10 cellular contexts compared by ENCODE assay signal in genomic region chr1:231418101-231418740, GRCh38. TPM values are rescaled to one million over a fixed set of nuclear protein-coding genes. Genes with fewer than 3 reads are reported as not detected.
DNase-seq lines count a peak whose midpoint lies in the region; ATAC-seq, FAIRE-seq and TF ChIP-seq lines count a peak whose summit lies in the region.
"Had no signal": no experiment of that assay in that cellular context is flagged by ENCODE, and none has a peak within 500 bp of the region (broad histone marks: within the 10 kb centered on the region; RNA-seq: fewer than 3 reads in every experiment).

No MANE protein-coding gene starts in this region.

- no TSS peak for BruUV-seq in GM12878 (replicated peaks; lab: Mats Ljungman, UMichigan)

- peak overlapping the region; percentile 78 for H3K4me2 ChIP-seq in GM12878 (ENCODE audit: control insufficient read depth, insufficient read depth)

- RAD21 ChIA-PET in GM12878 (lab: Charles Lee; ENCODE audit: unreplicated experiment), result interaction anchor here (1.1 to 3.1 kb wide), 3 partner anchors 30 to 90 kb away, joined by 3 to 13 read pairs (median 4); partner anchors contain the start of genes EXOC8 and SPRTN

- TF ChIP-seq CTCF in heart right ventricle (IDR thresholded peaks at IDR 0.05), result no peak
- TF ChIP-seq CTCF in GM12878 (IDR thresholded peaks at IDR 0.05 in 2 of 3, conservative IDR thresholded peaks at IDR 0.05 in 1 of 3; ENCODE audit: control insufficient read depth in 2 of 3, extremely low read depth in 1 of 3, insufficient read depth in 1 of 3, low read depth in 3 of 3, low read length in 3 of 3), result no peak
- no peak for TF ChIP-seq CTCF in mesothelial cell of epicardium (IDR thresholded peaks at IDR 0.05; ENCODE audit: unreplicated experiment)
- no peak for TF ChIP-seq CTCF in vagina (IDR thresholded peaks at IDR 0.05)

- peak overlapping the region; percentile 18 to 89 (median 76) for H3K4me3 ChIP-seq in heart right ventricle
- H3K4me3 ChIP-seq in GM12878, result peak overlapping the region; percentile 92
- peak overlapping the region; percentile 79 to 86 for H3K4me3 ChIP-seq in vagina

- peaks cover 7% of the 10 kb centered on the region; the same call in 1 of the 2 replicates for H4K20me1 ChIP-seq in GM12878 (ENCODE audit: control insufficient read depth, insufficient read depth)

- H3K27me3 ChIP-seq in heart right ventricle (no peaks in the 10 kb centered on the region), GM12878 (replicated peaks in 1 of 2; ENCODE audit: control insufficient read depth in 2 of 2, insufficient read depth in 2 of 2, low read length in 1 of 2) (no peaks in the 10 kb centered on the region), vagina (no peaks in the 10 kb centered on the region)

- H3K36me3 Mint-ChIP-seq in mesothelial cell of epicardium, result peaks cover 10% of the 10 kb centered on the region

- ATAC-seq in heart right ventricle, result no peak
- no peak for ATAC-seq in GM12878

- H3K4me1 ChIP-seq in heart right ventricle (peaks cover 2 to 75% (median 61%) of the 10 kb centered on the region in 9 donors), GM12878 (ENCODE audit: control insufficient read depth, insufficient read depth, low read length) (no peaks in the 10 kb centered on the region), vagina (peaks cover 71% of the 10 kb centered on the region)

- SMC1A ChIA-PET in GM12878 (lab: Charles Lee; ENCODE audit: uncharacterized antibody, unreplicated experiment), result interaction anchor here (0.9 to 3.0 kb wide), 8 partner anchors 8 to 83 kb away, joined by 3 to 10 read pairs (median 6); partner anchors contain the start of genes EXOC8 and SPRTN

- H3K4me3 Mint-ChIP-seq in mesothelial cell of epicardium, result peak overlapping the region; percentile 75

- in situ Hi-C loops in GM12878 (cut with MboI), result loop anchor here (5.0 kb wide), 1 partner anchor 109 kb away; the partner anchor contains the start of gene TSNAX

- CTCF ChIA-PET in GM12878 (lab: Yijun Ruan, JAX), result interaction anchor here (1.1 to 1.9 kb wide), 4 partner anchors 17 to 111 kb away, joined by 4 to 5 read pairs (median 4); no protein-coding TSS in a partner anchor

- peaks cover 88% of the 10 kb centered on the region for H3K79me2 ChIP-seq in GM12878 (ENCODE audit: control insufficient read depth, insufficient read depth, low read length)

- TF ChIP-seq RAD21 in GM12878 (IDR thresholded peaks at IDR 0.05; ENCODE audit: insufficient read depth, low read depth, low read length), result no peak

- POLR2A ChIA-PET in GM12878 (lab: Charles Lee), result interaction anchor here (1.1 to 1.3 kb wide), 2 partner anchors 38 to 46 kb away, joined by 4 to 6 read pairs; no protein-coding TSS in a partner anchor

- FAIRE-seq in GM12878 (lab: Jason Lieb, UNC) (no peak), GM12891 (lab: Jason Lieb, UNC) (no peak)
- FAIRE-seq: small intestine had no signal

- H3K9me3 ChIP-seq in heart right ventricle, result no peaks in the 10 kb centered on the region
- H3K9me3 ChIP-seq in GM12878 (replicated peaks; ENCODE audit: control insufficient read depth, insufficient read depth, low read length), result no peaks in the 10 kb centered on the region
- H3K9me3 ChIP-seq in vagina, result no peaks in the 10 kb centered on the region

- intact Hi-C loops in heart right ventricle (cut with DNase I), result loop anchor here in 3 of 10 donors (5.0 kb wide), 3 partner anchors 36 to 51 kb away; no protein-coding TSS in a partner anchor
- intact Hi-C loops in cardiac septum (cut with DNase I), result loop anchor here (5.0 kb wide), 1 partner anchor 36 kb away; no protein-coding TSS in a partner anchor
- intact Hi-C loops in GM12878 (cut with micrococcal nuclease; ENCODE audit: unreplicated experiment), result loop anchor here (5.0 kb wide), 2 partner anchors 61 to 174 kb away; no protein-coding TSS in a partner anchor
- intact Hi-C loops in vagina (cut with DNase I), result no loop called here

- no peak overlapping the region for H3K9ac ChIP-seq in GM12878 (ENCODE audit: control insufficient read depth, insufficient read depth, low read length)

- peak overlapping the region in 7 of 10 donors; percentile 2 to 99 (median 97) for H3K27ac ChIP-seq in heart right ventricle
- no peak overlapping the region for H3K27ac ChIP-seq in GM12878 (ENCODE audit: control insufficient read depth, insufficient read depth)
- H3K27ac ChIP-seq in vagina, result peak overlapping the region; percentile 20

- peaks cover 58% of the 10 kb centered on the region for H3K4me1 Mint-ChIP-seq in mesothelial cell of epicardium

- H3K27me3 Mint-ChIP-seq in mesothelial cell of epicardium (ENCODE audit: low read depth), result no peaks in the 10 kb centered on the region

- no peak overlapping the region for H2AFZ ChIP-seq in GM12878 (ENCODE audit: control insufficient read depth, low read depth, low read length)

- TF ChIP-seq POLR2A in GM12878 (IDR thresholded peaks at IDR 0.05; ENCODE audit: low read depth, low read length), result no peak
- TF ChIP-seq POLR2A in vagina (IDR thresholded peaks at IDR 0.05), result no peak
- no peak for TF ChIP-seq POLR2A in GM12891 (IDR thresholded peaks at IDR 0.05; ENCODE audit: low read depth, low read length)

- 39 to 43% methylated on average over 4 of the region's 4 CpGs for WGBS in heart right ventricle, 2 donors
- 100% methylated on average over 4 of the region's 4 CpGs for WGBS in GM12878 (ENCODE audit: insufficient coverage, insufficient replicate concordance, low lambda C conversion rate, missing lambda C conversion rate)

- H3K27ac Mint-ChIP-seq in mesothelial cell of epicardium, result no peak overlapping the region

- peaks cover 3% of the 10 kb centered on the region for H3K9me3 Mint-ChIP-seq in mesothelial cell of epicardium

- TF ChIP-seq EP300 in GM12878 (IDR thresholded peaks at IDR 0.05; ENCODE audit: borderline replicate concordance in 1 of 2, control insufficient read depth in 1 of 2, low read depth in 2 of 2, low read length in 2 of 2), result no peak

- H3K36me3 ChIP-seq in heart right ventricle (peaks cover 0 to 14% (median 0%) of the 10 kb centered on the region in 9 donors), GM12878 (ENCODE audit: control insufficient read depth in 2 of 2, insufficient read depth in 2 of 2, low read length in 1 of 2) (peaks cover 0 to 8% of the 10 kb centered on the region in 2 experiments; a peak in 1 of 4 replicates), vagina (peaks cover 0 to 2% of the 10 kb centered on the region in 2 donors)

- DNase-seq in heart right ventricle (no peak), cardiac septum (ENCODE audit: low spot score) (no peak), GM12878 (ENCODE audit: low read depth, low spot score) (no peak), mesothelial cell of epicardium (ENCODE audit: low spot score in 2 of 2, unreplicated experiment in 2 of 2) (no peak), vagina (ENCODE audit: extremely low spot score in 2 of 2) (no peak), cortex of kidney (lab: John Stamatoyannopoulos, UW) (no peak), islet precursor cell (no peak), GM12891 (ENCODE audit: insufficient read length, low spot score) (no peak)
- DNase-seq: GOT3 had no signal

TF ChIP-seq in GM12878, 131 proteins besides CTCF, POLR2A, EP300 and RAD21 (continues in another document):
- TF ChIP-seq ELK1 (IDR thresholded peaks at IDR 0.05; ENCODE audit: low read depth, low read length), result no peak

TF ChIP-seq in GM12891, 5 proteins besides CTCF, POLR2A, EP300 and RAD21:
- no peak for TF ChIP-seq TAF1 (IDR thresholded peaks at IDR 0.05; ENCODE audit: low read depth, low read length)
- TF ChIP-seq PAX5 (IDR thresholded peaks at IDR 0.05; ENCODE audit: insufficient read depth, low read length, severe bottlenecking), result no peak
- no peak for TF ChIP-seq POU2F2 (IDR thresholded peaks at IDR 0.05; ENCODE audit: low read depth, low read length)
- no peak for TF ChIP-seq SPI1 (IDR thresholded peaks at IDR 0.05; ENCODE audit: low read depth, low read length)
- TF ChIP-seq POLR2AphosphoS5 (IDR thresholded peaks at IDR 0.05; ENCODE audit: low read depth, low read length), result no peak

RNA-seq across cellular contexts. Expression of gene EGLN1, which starts 3.9 kb away (rescaled TPM):
- total RNA-seq in heart right ventricle, result 100 to 1,000 TPM in 1 of 10 donors, 10 to 100 TPM in 9; 62.0 to 104 (median 71.2) TPM
- polyA plus RNA-seq in heart right ventricle, result 10 to 100 TPM; 13.0 to 20.8 TPM
- total RNA-seq in cardiac septum, result 47.5 TPM
- 35.9 and 39.7 TPM in 2 replicates for total RNA-seq in GM12878 (2013; cell fraction: nucleolus; rRNA removed)
- total RNA-seq in GM12878 (2014; rRNA removed), result 7.9 and 9.9 TPM in 2 replicates
- total RNA-seq in GM12878 (2014; rRNA removed; fragmentation: Illumina TruSeq; extraction: Trizol), result 12.8 and 14.7 TPM in 2 replicates
- 9.2 and 10.5 TPM in 2 replicates for total RNA-seq in GM12878 (2021)
- 10.1 TPM for polyA plus RNA-seq in GM12878 (2011; ENCODE audit: low read depth)
- polyA plus RNA-seq in GM12878 (2011; rRNA removed), result 46.6 and 88.5 TPM in 2 replicates
- polyA plus RNA-seq in GM12878 (2011; cell fraction: cytosol; rRNA removed), result 11.0 and 14.0 TPM in 2 replicates
- polyA plus RNA-seq in GM12878 (2011; cell fraction: nucleus; rRNA removed), result 9.6 and 10.5 TPM in 2 replicates
- 24.3 and 32.6 TPM in 2 replicates for polyA plus RNA-seq in GM12878 (2012)
- polyA plus RNA-seq in GM12878 (2014; fragmentation: Illumina TruSeq; extraction: Trizol), result 15.8 and 15.9 TPM in 2 replicates
- polyA plus RNA-seq in GM12878 (2014; fragmentation: Nextera tagmentation; extraction: Ambion mirVana), result 1 to 10 TPM; 2.4 to 3.0 TPM
- polyA plus RNA-seq in GM12878 (2014; rRNA removed), result 8.8 and 9.8 TPM in 2 replicates
- polyA plus RNA-seq in GM12878 (2016; fragmentation: Nextera tagmentation; extraction: Ambion mirVana), result 1 to 10 TPM; 3.1 to 8.6 TPM
- polyA minus RNA-seq in GM12878 (2011; rRNA and poly(A)+ RNA removed), result 31.5 and 48.0 TPM in 2 replicates
- polyA minus RNA-seq in GM12878 (2011; cell fraction: cytosol; rRNA and poly(A)+ RNA removed), result 12.8 and 18.7 TPM in 2 replicates
- 12.1 and 18.6 TPM in 2 replicates for polyA minus RNA-seq in GM12878 (2011; cell fraction: nucleus; rRNA and poly(A)+ RNA removed)
- total RNA-seq in mesothelial cell of epicardium, result 32.5 to 34.4 TPM (median 33.6 TPM) in 3 replicates
- 26.3 TPM for total RNA-seq in vagina
- 23.1 TPM for polyA plus RNA-seq in GM12891 (2012; ENCODE audit: low read depth, missing spikeins)
